Comparison of ENCODE assay signal across 8 cellular contexts in the genomic region with DNA sequence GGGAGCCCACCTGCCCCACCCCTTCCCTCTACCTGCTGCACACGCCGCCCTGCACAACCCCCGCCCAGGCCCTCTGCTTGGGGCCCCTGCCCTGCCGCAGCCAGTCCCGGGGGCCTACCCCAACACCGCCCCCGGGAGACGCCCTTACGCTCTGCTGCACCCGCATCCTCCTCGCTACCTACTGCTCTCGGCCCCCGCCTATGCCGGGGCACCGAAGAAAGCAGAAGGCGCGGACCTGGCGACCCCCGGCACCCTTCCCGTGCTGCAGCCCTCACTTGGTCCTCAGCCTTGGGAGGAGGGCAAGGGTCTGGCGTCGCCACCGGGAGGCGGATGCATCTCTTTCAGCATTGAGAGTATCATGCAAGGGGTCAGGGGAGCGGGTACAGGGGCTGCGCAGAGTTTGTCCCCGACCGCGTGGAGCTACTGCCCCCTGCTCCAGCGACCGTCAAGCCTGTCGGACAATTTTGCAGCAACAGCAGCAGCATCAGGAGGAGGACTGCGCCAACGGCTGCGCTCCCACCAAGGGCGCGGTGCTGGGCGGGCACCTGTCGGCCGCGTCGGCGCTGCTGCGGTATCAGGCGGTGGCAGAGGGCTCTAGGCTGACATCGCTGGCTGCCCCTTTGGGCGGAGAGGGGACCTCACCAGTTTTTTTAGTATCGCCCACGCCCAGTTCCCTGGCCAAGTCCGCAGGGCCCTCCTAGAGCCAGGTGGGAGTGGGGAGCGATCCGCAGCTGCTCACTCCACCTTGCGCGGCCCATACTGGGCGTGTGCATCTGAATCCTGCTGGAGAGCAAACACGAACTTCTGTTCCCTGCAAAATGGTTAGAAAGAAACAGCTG. TPM values are rescaled to one million over a fixed set of nuclear protein-coding genes. Genes with fewer than 3 reads are reported as not detected.
A peak's percentile ranks its signal among the peaks of the same experiment; 100 is the strongest.
DNase-seq lines count a peak whose midpoint lies in the region; ATAC-seq, FAIRE-seq and TF ChIP-seq lines count a peak whose summit lies in the region.
"Not testable (repeated sequence)": the region's sequence is repeated elsewhere in the genome, so short reads cannot be mapped to it uniquely, and the experiment has no call there.
"Had no signal": no experiment of that assay in that cellular context is flagged by ENCODE, and none has a peak within 500 bp of the region (broad histone marks: within the 10 kb centered on the region; RNA-seq: fewer than 3 reads in every experiment).

No MANE protein-coding gene starts in this region.

- peaks cover 15 to 33% (median 20%) of the 10 kb centered on the region in 3 donors for H3K4me1 Mint-ChIP-seq in CD8-positive, alpha-beta memory T cell
- peaks cover 24% of the 10 kb centered on the region for H3K4me1 Mint-ChIP-seq in activated CD4-positive, alpha-beta memory T cell treated with anti-CD3 and anti-CD28 coated beads, Interleukin-2, amount 10 ng/mL, durations not matched to agents 7 days and 5 days
- not testable (repeated sequence) for H3K4me1 Mint-ChIP-seq in activated T-cell treated with anti-CD3 and anti-CD28 coated beads, Interleukin-2, amount 50 U/mL, for 72 hours (ENCODE audit: low read depth)
- H3K4me1 Mint-ChIP-seq in natural killer cell, result peaks cover 13 to 16% of the 10 kb centered on the region in 2 donors

- not testable (repeated sequence) for H4K20me1 ChIP-seq in K562 (replicated peaks; ENCODE audit: control insufficient read depth, insufficient read depth, low read length)

- H3K9me3 ChIP-seq in CD8-positive, alpha-beta memory T cell (ENCODE audit: low read length); SJCRH30 (replicated peaks); K562 (replicated peaks; ENCODE audit: control insufficient read depth, insufficient read depth, low read depth, low read length); iPS-15b (ENCODE audit: control insufficient read depth, insufficient read depth, low read length): not testable (repeated sequence)

- H3K4me1 ChIP-seq in CD8-positive, alpha-beta memory T cell (ENCODE audit: insufficient read depth, low read length); SJCRH30; iPS-15b (ENCODE audit: control insufficient read depth, insufficient read depth, low read length): not testable (repeated sequence)
- peaks cover 2 to 18% of the 10 kb centered on the region in 2 experiments; a peak in 2 of 5 replicates for H3K4me1 ChIP-seq in K562 (replicated peaks in 1 of 2; ENCODE audit: control insufficient read depth in 2 of 2, insufficient read depth in 2 of 2, low read length in 2 of 2)

- intact Hi-C loops in K562 (cut with micrococcal nuclease); natural killer cell (cut with micrococcal nuclease): not testable (repeated sequence)

- peak overlapping the region in 1 of 8 donors; percentile 51 for H3K27ac Mint-ChIP-seq in CD8-positive, alpha-beta memory T cell
- H3K27ac Mint-ChIP-seq in activated CD4-positive, alpha-beta memory T cell treated with anti-CD3 and anti-CD28 coated beads, Interleukin-2, amount 10 ng/mL, durations not matched to agents 7 days and 5 days; activated T-cell treated with anti-CD3 and anti-CD28 coated beads, Interleukin-2, amount 50 U/mL, for 72 hours; natural killer cell: not testable (repeated sequence)

- peak overlapping the region in 6 of 7 donors; percentile 6 to 81 (median 64) for H3K4me3 Mint-ChIP-seq in CD8-positive, alpha-beta memory T cell
- H3K4me3 Mint-ChIP-seq in activated CD4-positive, alpha-beta memory T cell treated with anti-CD3 and anti-CD28 coated beads, Interleukin-2, amount 10 ng/mL, durations not matched to agents 7 days and 5 days, result peak overlapping the region; percentile 61
- H3K4me3 Mint-ChIP-seq in activated T-cell treated with anti-CD3 and anti-CD28 coated beads, Interleukin-2, amount 50 U/mL, for 72 hours, result peak overlapping the region; percentile 37 to 66
- H3K4me3 Mint-ChIP-seq in natural killer cell, result peak overlapping the region; percentile 73

- not testable (repeated sequence) for TF ChIP-seq RAD21 in K562 (CRISPR knock-in tag; conservative IDR thresholded peaks at IDR 0.05 in 1 of 2, IDR thresholded peaks at IDR 0.05 in 1 of 2)

- FAIRE-seq in K562 (lab: Jason Lieb, UNC), result not testable (repeated sequence)

- not testable (repeated sequence) for ATAC-seq in activated T-cell treated with anti-CD3 and anti-CD28 coated beads, Interleukin-2, amount 50 U/mL, for 72 hours (replicated peaks in 1 of 2); K562; natural killer cell

- not testable (repeated sequence) for DNase-seq in CD8-positive, alpha-beta memory T cell; SJCRH30; activated CD4-positive, alpha-beta memory T cell treated with anti-CD3 and anti-CD28 coated beads, Interleukin-2, amount 10 ng/mL, durations not matched to agents 7 days and 5 days; activated T-cell treated with anti-CD3 and anti-CD28 coated beads, Interleukin-2, amount 50 U/mL, for 72 hours; K562 (ENCODE audit: extremely low read depth in 1 of 4, low spot score in 3 of 4); natural killer cell

- TF ChIP-seq CTCF in K562 (IDR thresholded peaks at IDR 0.05 in 2 of 3, conservative IDR thresholded peaks at IDR 0.05 in 1 of 3; ENCODE audit: insufficient read depth in 2 of 3, low read depth in 1 of 3, low read length in 3 of 3); natural killer cell (IDR thresholded peaks at IDR 0.05): not testable (repeated sequence)

- not testable (repeated sequence) for H3K27ac ChIP-seq in CD8-positive, alpha-beta memory T cell (ENCODE audit: low read depth, low read length); K562 (ENCODE audit: extremely low read depth, low read depth, low read length)
- peak overlapping the region; percentile 32; the same call in 1 of the 2 replicates for H3K27ac ChIP-seq in SJCRH30

- CTCF ChIA-PET in CD8-positive, alpha-beta memory T cell (lab: Charles Lee); activated CD4-positive, alpha-beta memory T cell treated with anti-CD3 and anti-CD28 coated beads, Interleukin-2, amount 10 ng/mL, durations not matched to agents 7 days and 5 days (lab: Charles Lee); K562 (lab: Yijun Ruan, JAX; ENCODE audit: low intra/inter-chr PET ratio): not testable (repeated sequence)

- BruUV-seq in K562 (replicated peaks; lab: Mats Ljungman, UMichigan), result not testable (repeated sequence)

- H3K9me3 Mint-ChIP-seq in CD8-positive, alpha-beta memory T cell; activated CD4-positive, alpha-beta memory T cell treated with anti-CD3 and anti-CD28 coated beads, Interleukin-2, amount 10 ng/mL, durations not matched to agents 7 days and 5 days; activated T-cell treated with anti-CD3 and anti-CD28 coated beads, Interleukin-2, amount 50 U/mL, for 72 hours; natural killer cell: not testable (repeated sequence)

- H3K27me3 Mint-ChIP-seq in CD8-positive, alpha-beta memory T cell, result peaks cover 31 to 32% of the 10 kb centered on the region in 2 donors
- peaks cover 38% of the 10 kb centered on the region for H3K27me3 Mint-ChIP-seq in activated CD4-positive, alpha-beta memory T cell treated with anti-CD3 and anti-CD28 coated beads, Interleukin-2, amount 10 ng/mL, durations not matched to agents 7 days and 5 days
- not testable (repeated sequence) for H3K27me3 Mint-ChIP-seq in activated T-cell treated with anti-CD3 and anti-CD28 coated beads, Interleukin-2, amount 50 U/mL, for 72 hours (ENCODE audit: low read depth)
- peaks cover 24% of the 10 kb centered on the region in 2 donors for H3K27me3 Mint-ChIP-seq in natural killer cell (ENCODE audit: low read depth in 2 of 2)

- POLR2A ChIA-PET in CD8-positive, alpha-beta memory T cell (lab: Charles Lee); activated CD4-positive, alpha-beta memory T cell treated with anti-CD3 and anti-CD28 coated beads, Interleukin-2, amount 10 ng/mL, durations not matched to agents 7 days and 5 days (lab: Charles Lee); K562 (lab: Yijun Ruan, JAX): not testable (repeated sequence)

- not testable (repeated sequence) for H3K9me1 ChIP-seq in K562 (ENCODE audit: control insufficient read depth, insufficient read depth, low read length)

- H2AFZ ChIP-seq in K562 (ENCODE audit: low read depth, low read length), result not testable (repeated sequence)

- not testable (repeated sequence) for TF ChIP-seq EP300 in K562 (IDR thresholded peaks at IDR 0.05; ENCODE audit: low read length)

- H3K36me3 Mint-ChIP-seq in CD8-positive, alpha-beta memory T cell; activated CD4-positive, alpha-beta memory T cell treated with anti-CD3 and anti-CD28 coated beads, Interleukin-2, amount 10 ng/mL, durations not matched to agents 7 days and 5 days (ENCODE audit: low read depth); activated T-cell treated with anti-CD3 and anti-CD28 coated beads, Interleukin-2, amount 50 U/mL, for 72 hours (ENCODE audit: insufficient read depth in 2 of 2); natural killer cell: not testable (repeated sequence)

- TF ChIP-seq POLR2A in K562 (conservative IDR thresholded peaks at IDR 0.05), result not testable (repeated sequence)

- not testable (repeated sequence) for H3K27me3 ChIP-seq in CD8-positive, alpha-beta memory T cell (ENCODE audit: insufficient read depth, low read length, poor library complexity, severe bottlenecking); SJCRH30; K562 (ENCODE audit: control insufficient read depth in 2 of 2, insufficient read depth in 2 of 2, low read length in 2 of 2)
- H3K27me3 ChIP-seq in iPS-15b (ENCODE audit: control insufficient read depth, insufficient read depth, low read length), result peaks cover 46% of the 10 kb centered on the region

- H3K79me2 ChIP-seq in K562 (ENCODE audit: control insufficient read depth, insufficient read depth, low read length), result not testable (repeated sequence)

- H3K4me3 ChIP-seq in CD8-positive, alpha-beta memory T cell (ENCODE audit: low read length); SJCRH30; K562: not testable (repeated sequence)
- peak overlapping the region; percentile 22 for H3K4me3 ChIP-seq in iPS-15b (ENCODE audit: low read depth, low read length)

- WGBS in K562 (ENCODE audit: insufficient coverage, low coverage, missing lambda C conversion rate), result 80% methylated on average over 8 of the region's 56 CpGs

- not testable (repeated sequence) for H3K4me2 ChIP-seq in K562 (ENCODE audit: insufficient read depth, low read length)

- in situ Hi-C loops in K562 (cut with MboI), result not testable (repeated sequence)

- H3K36me3 ChIP-seq in CD8-positive, alpha-beta memory T cell (ENCODE audit: insufficient read depth, low read length); SJCRH30; K562 (ENCODE audit: control insufficient read depth, insufficient read depth, low read length); iPS-15b (ENCODE audit: control insufficient read depth, insufficient read depth, low read length): not testable (repeated sequence)

- H3K9ac ChIP-seq in K562 (ENCODE audit: insufficient read depth in 1 of 2, low read depth in 2 of 2, low read length in 2 of 2); iPS-15b (ENCODE audit: low read depth, low read length): not testable (repeated sequence)

RNA-seq across cellular contexts. Expression of a gene that starts 1.6 kb away (rescaled TPM):
- under 1 TPM; 0.15 to 0.18 TPM for total RNA-seq in CD8-positive, alpha-beta memory T cell
- not detected for polyA plus RNA-seq in CD8-positive, alpha-beta memory T cell
- total RNA-seq in SJCRH30 (2014; rRNA removed; shearing (Covaris generic)), result 0.43 and 1.0 TPM in 2 replicates
- under 1 TPM; 0.18 to 0.23 TPM for total RNA-seq in activated CD4-positive, alpha-beta memory T cell treated with anti-CD3 and anti-CD28 coated beads, Interleukin-2, amount 10 ng/mL, durations not matched to agents 7 days and 5 days
- under 1 TPM in 1 of 2 donors, not detected in 1; 0.12 TPM for total RNA-seq in activated T-cell treated with anti-CD3 and anti-CD28 coated beads, Interleukin-2, amount 50 U/mL, for 72 hours
- 1.3 TPM in 2 replicates for total RNA-seq in K562 (2011; cell fraction: chromatin; rRNA removed; ENCODE audit: low replicate concordance)
- total RNA-seq in K562 (2011; cell fraction: nucleolus; rRNA removed), result 1.1 and 1.2 TPM in 2 replicates
- 0.84 and 1.1 TPM in 2 replicates for total RNA-seq in K562 (2011; cell fraction: nucleoplasm; rRNA removed)
- total RNA-seq in K562 (2014; rRNA removed) (0.24 and 0.32 TPM in 2 replicates), K562 (2014; rRNA removed; fragmentation: Illumina TruSeq; extraction: Trizol) (0.10 and 0.22 TPM in 2 replicates), K562 (2015; rRNA removed; fragmentation: Illumina TruSeq; extraction: Trizol) (0.34 and 0.47 TPM in 2 replicates), K562 (2021) (0.16 and 0.20 TPM in 2 replicates), natural killer cell (not detected)
- polyA plus RNA-seq in K562 (2011; rRNA removed) (0.19 and 0.21 TPM in 2 replicates), K562 (2014; fragmentation: Illumina TruSeq; extraction: Trizol) (0.06 and 0.25 TPM in 2 replicates), K562 (2014; fragmentation: Nextera tagmentation; extraction: Ambion mirVana) (not detected), K562 (2014; rRNA removed) (0.42 and 0.73 TPM in 2 replicates)
- polyA plus RNA-seq in K562 (2011; cell fraction: cytosol; rRNA removed), result 0.06 and 0.34 TPM in 2 replicates
- 0.41 and 0.85 TPM in 2 replicates for polyA plus RNA-seq in K562 (2011; cell fraction: nucleus; rRNA removed)
- 0.23 and 0.37 TPM in 2 replicates for polyA plus RNA-seq in K562 (2012)
- 0.28 and 0.30 TPM in 2 replicates for polyA minus RNA-seq in K562 (2011; rRNA and poly(A)+ RNA removed)
- not detected in 2 replicates for polyA minus RNA-seq in K562 (2011; cell fraction: cytosol; rRNA and poly(A)+ RNA removed)
- polyA minus RNA-seq in K562 (2011; cell fraction: nucleus; rRNA and poly(A)+ RNA removed), result 0.56 and 1.1 TPM in 2 replicates
- total RNA-seq: H4 had no signal
